In the genomic region with DNA sequence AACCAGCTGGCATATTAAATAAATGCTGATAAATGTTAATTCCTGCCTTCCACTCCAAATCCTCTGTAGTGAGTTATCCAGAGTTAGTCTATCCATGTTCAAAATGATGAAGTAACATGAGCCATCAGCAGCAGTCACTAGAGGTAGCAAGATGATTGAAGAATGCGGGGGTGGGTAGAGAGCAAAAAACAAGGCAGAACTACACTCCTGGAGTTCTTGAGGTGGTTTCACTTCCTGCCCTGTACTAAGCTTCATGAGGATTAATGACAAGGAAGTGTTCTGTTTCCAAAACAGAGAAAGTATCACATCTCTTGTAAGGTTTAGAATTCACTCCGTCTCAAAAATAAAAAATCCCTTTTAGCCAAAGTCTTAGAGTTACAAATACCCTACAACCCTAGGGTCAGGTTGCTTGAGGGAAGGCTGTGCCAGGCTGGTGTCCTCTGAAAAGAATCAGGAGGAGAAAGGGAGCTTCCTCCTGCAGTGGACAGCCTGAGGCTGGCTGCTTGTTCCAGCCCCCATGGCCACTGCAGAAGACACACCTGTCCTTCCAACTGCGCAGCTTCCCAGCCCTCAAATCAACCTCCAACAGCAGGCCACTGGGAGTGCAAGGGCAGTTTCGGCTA, we compare ENCODE assay signal across 10 cellular contexts.
DNase-seq lines count a peak whose midpoint lies in the region; ATAC-seq and TF ChIP-seq lines count a peak whose summit lies in the region.
"Had no signal": no experiment of that assay in that cellular context is flagged by ENCODE, and none has a peak within 500 bp of the region (broad histone marks: within the 10 kb centered on the region; RNA-seq: fewer than 3 reads in every experiment).

No MANE protein-coding gene starts in this region.

- peak; percentile 38 for DNase-seq in GM10266 (ENCODE audit: extremely low spot score)
- peak; percentile 65 for DNase-seq in NB4 (ENCODE audit: low read depth)
- DNase-seq in kidney glomerular epithelial cell (lab: John Stamatoyannopoulos, UW) = peak; percentile 56
- no peak for DNase-seq in GOT3 (lab: John Stamatoyannopoulos, UW)
- no peak for DNase-seq in NCI-H2196 treated with DMSO at 0.1 percent for 48 hours (lab: John Stamatoyannopoulos, UW; ENCODE audit: unreplicated experiment)
- no peak for DNase-seq in superior temporal gyrus (ENCODE audit: extremely low spot score)
- no peak for DNase-seq in left ventricle myocardium inferior
- DNase-seq: foreskin melanocyte, NCI-H1092 had no signal

- TF ChIP-seq POLR2A in NB4 (IDR thresholded peaks at IDR 0.05; ENCODE audit: extremely low read depth, insufficient read length) = no peak

- intact Hi-C loops in left ventricle myocardium inferior (cut with micrococcal nuclease) = no loop called here

- peak; percentile 85 for ATAC-seq in GM21786 (IDR thresholded peaks at IDR 0.05; ENCODE audit: unreplicated experiment)

- no peak overlapping the region for H3K27ac ChIP-seq in left ventricle myocardium inferior (replicated peaks)

- no peak overlapping the region for H3K4me3 ChIP-seq in NB4 (ENCODE audit: low read depth, low read length)
- H3K4me3 ChIP-seq in left ventricle myocardium inferior = no peak overlapping the region

- H3K4me1 ChIP-seq in left ventricle myocardium inferior = peaks cover 6% of the 10 kb centered on the region

- no peak for TF ChIP-seq CTCF in GM10266 (IDR thresholded peaks at IDR 0.05; ENCODE audit: control insufficient read depth, insufficient read depth, low read depth, missing control alignments)
- no peak for TF ChIP-seq CTCF in NB4 (IDR thresholded peaks at IDR 0.05; ENCODE audit: low read depth, low read length)
- TF ChIP-seq CTCF in left ventricle myocardium inferior (IDR thresholded peaks at IDR 0.05; ENCODE audit: borderline replicate concordance) = no peak

- H3K9me3 ChIP-seq in left ventricle myocardium inferior (replicated peaks) = no peaks in the 10 kb centered on the region

- no peaks in the 10 kb centered on the region for H3K27me3 ChIP-seq in left ventricle myocardium inferior (ENCODE audit: low read depth)

- H3K36me3 ChIP-seq in left ventricle myocardium inferior = no peaks in the 10 kb centered on the region

Comparison
In these comparisons a context has a peak if more than half of its experiments do, and no peak if none do; other contexts are left out.
1. DNase-seq: peak in GM10266 (single experiment), NB4 (single experiment) and kidney glomerular epithelial cell (single experiment); none in GOT3 (single experiment), NCI-H2196 treated with DMSO at 0.1 percent for 48 hours (single experiment), superior temporal gyrus (single experiment) and left ventricle myocardium inferior (single experiment).